8 cellular contexts compared by ENCODE assay signal in the genomic region with DNA sequence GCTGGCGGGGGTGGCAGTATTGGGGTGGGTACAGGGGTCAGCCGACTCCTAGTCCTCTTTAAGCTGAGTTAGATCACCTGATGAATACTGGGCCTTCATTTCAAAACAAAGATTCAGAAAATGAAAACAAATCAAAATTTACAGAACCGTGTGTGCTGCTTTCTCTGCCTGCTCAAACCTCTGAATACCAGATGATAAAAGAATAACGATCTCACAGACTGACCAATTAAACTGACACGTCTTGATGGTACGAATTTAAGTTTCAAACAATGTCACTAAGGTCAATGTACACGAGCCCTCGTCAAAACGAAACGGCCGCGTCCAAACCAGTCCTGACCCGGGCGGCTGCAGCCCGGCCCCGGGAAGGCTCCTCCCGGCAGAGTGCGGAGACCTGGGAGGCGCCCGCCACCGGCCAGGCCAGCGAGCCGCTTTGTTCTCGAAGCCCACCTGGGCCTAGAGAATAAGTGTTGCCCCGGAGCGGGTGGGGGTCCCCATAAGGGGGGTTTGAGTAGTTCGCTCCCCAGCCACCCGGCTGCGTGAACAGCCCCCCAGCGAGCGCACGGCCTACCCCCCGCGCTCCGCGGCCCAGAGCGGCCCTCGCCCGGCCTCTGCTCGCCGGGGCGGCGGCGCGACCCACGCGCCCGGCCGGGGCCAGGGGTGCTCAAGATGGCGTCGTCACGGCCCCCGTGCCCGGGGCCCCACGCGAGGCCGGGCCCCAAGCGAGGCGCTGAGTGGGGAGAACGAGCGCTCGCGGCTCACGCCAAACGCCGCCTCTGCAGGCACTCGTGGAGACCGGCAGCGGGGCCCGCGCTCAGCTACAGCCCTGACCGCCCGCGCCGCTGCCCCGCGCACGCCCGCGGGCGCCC. TPM values are rescaled to one million over a fixed set of nuclear protein-coding genes. Genes with fewer than 3 reads are reported as not detected.
DNase-seq lines count a peak whose midpoint lies in the region; ATAC-seq and TF ChIP-seq lines count a peak whose summit lies in the region.

No MANE protein-coding gene starts in this region.

- intact Hi-C loops in vagina (cut with DNase I): loop anchor here (5.0 to 10.0 kb wide), 2 partner anchors 80 to 242 kb away; partner anchors contain the start of gene RPS21

- H3K27me3 ChIP-seq in duodenal mucosa (ENCODE audit: control insufficient read depth in 1 of 2, insufficient read depth in 2 of 2, low read length in 2 of 2) (no peaks in the 10 kb centered on the region), muscle layer of colon (ENCODE audit: control insufficient read depth in 1 of 2, insufficient read depth in 2 of 2, low read length in 2 of 2) (no peaks in the 10 kb centered on the region), vagina (no peaks in the 10 kb centered on the region)

- H3K4me3 ChIP-seq in duodenal mucosa (ENCODE audit: low read depth in 1 of 2, low read length in 2 of 2) (peak overlapping the region; percentile 61 to 83), muscle layer of colon (ENCODE audit: low read depth in 1 of 2, low read length in 2 of 2) (peak overlapping the region; percentile 68 to 81), vagina (peak overlapping the region; percentile 83 to 98)

- peak; percentile 30 for ATAC-seq in HG02642 (IDR thresholded peaks at IDR 0.05; ENCODE audit: poor library complexity, unreplicated experiment)

- DNase-seq in DMS53 (lab: John Stamatoyannopoulos, UW) (peak; percentile 55), DMS53 treated with DMSO at 0.1 percent for 48 hours (lab: John Stamatoyannopoulos, UW; ENCODE audit: unreplicated experiment) (no peak), OCI-M1 (lab: John Stamatoyannopoulos, UW) (peak; percentile 39), vagina (ENCODE audit: extremely low spot score in 2 of 2) (no peak), NCI-H1930 (lab: John Stamatoyannopoulos, UW) (no peak)

- H3K9me3 ChIP-seq in duodenal mucosa (ENCODE audit: control insufficient read depth in 1 of 2, low read length in 2 of 2): no peaks in the 10 kb centered on the region
- H3K9me3 ChIP-seq in muscle layer of colon (ENCODE audit: low read length): no peaks in the 10 kb centered on the region
- no peaks in the 10 kb centered on the region for H3K9me3 ChIP-seq in vagina

- no peak for TF ChIP-seq CTCF in vagina (IDR thresholded peaks at IDR 0.05)

- peak overlapping the region; percentile 66 to 71 for H3K9ac ChIP-seq in duodenal mucosa (ENCODE audit: low read depth in 1 of 2, low read length in 2 of 2)
- peak overlapping the region; percentile 54 for H3K9ac ChIP-seq in muscle layer of colon (ENCODE audit: low read length)

- TF ChIP-seq POLR2A in vagina (IDR thresholded peaks at IDR 0.05): no peak

- peak overlapping the region; percentile 87 for H3K27ac ChIP-seq in duodenal mucosa (ENCODE audit: low read depth, low read length)
- peak overlapping the region; percentile 75 for H3K27ac ChIP-seq in muscle layer of colon (ENCODE audit: low read depth, low read length)
- peak overlapping the region; percentile 89 for H3K27ac ChIP-seq in vagina

- H3K4me1 ChIP-seq in duodenal mucosa (ENCODE audit: control insufficient read depth in 1 of 2, insufficient read depth in 2 of 2, low read length in 2 of 2) (peaks cover 23 to 39% of the 10 kb centered on the region in 2 donors), muscle layer of colon (ENCODE audit: insufficient read depth, low read length) (peaks cover 33% of the 10 kb centered on the region), vagina (peaks cover 52% of the 10 kb centered on the region)

- H3K36me3 ChIP-seq in duodenal mucosa (ENCODE audit: control insufficient read depth in 1 of 2, insufficient read depth in 2 of 2, low read length in 2 of 2): peaks cover 31 to 34% of the 10 kb centered on the region in 2 donors
- H3K36me3 ChIP-seq in muscle layer of colon (ENCODE audit: insufficient read depth, low read length): peaks cover 27% of the 10 kb centered on the region
- peaks cover 0 to 31% of the 10 kb centered on the region in 2 donors for H3K36me3 ChIP-seq in vagina

RNA-seq across cellular contexts. Expression of gene PSMA7, which starts 0.7 kb away (rescaled TPM):
- total RNA-seq in vagina: 319 TPM

RNA-seq across cellular contexts. Expression of gene SS18L1, which starts 1.1 kb away (rescaled TPM):
- 25.3 TPM for total RNA-seq in vagina

RNA-seq across cellular contexts. Expression of gene LSM14B, which starts 20.2 kb away (rescaled TPM):
- 23.6 TPM for total RNA-seq in vagina

RNA-seq across cellular contexts. Expression of gene MTG2, which starts 40.3 kb away (rescaled TPM):
- 13.3 TPM for total RNA-seq in vagina

Comparison
In these comparisons a context has a peak if more than half of its experiments do, and no peak if none do; other contexts are left out.
1. DNase-seq: peak in DMS53 (single experiment) and OCI-M1 (single experiment); none in DMS53 treated with DMSO at 0.1 percent for 48 hours (single experiment), vagina (0 of 2) and NCI-H1930 (0 of 2).
2. Peak in every context shown above with its lines, with median percentiles within 50 percentile points of each other: H3K27ac ChIP-seq and H3K4me3 ChIP-seq.